In the genomic region with DNA sequence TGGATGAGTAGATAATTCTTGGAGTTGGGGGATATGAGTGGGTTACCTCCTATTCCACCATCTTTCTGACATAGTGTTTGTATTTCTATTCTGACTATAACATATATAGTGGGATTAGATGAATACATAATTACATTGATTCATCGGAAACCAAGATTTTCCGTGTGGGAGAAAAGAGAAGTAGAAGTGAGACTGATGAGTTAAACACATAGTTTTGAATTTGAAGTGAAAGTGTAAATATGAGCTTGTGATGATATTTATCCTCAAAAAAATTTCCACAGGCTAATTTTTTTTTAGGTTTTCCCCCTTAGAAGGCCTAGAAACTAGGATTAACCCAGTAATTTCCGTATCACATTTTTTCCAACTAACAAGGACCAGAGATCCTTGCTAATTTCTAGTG, we compare ENCODE assay signal across 21 cellular contexts.
"Had no signal": no experiment of that assay in that cellular context is flagged by ENCODE, and none has a peak within 500 bp of the region (broad histone marks: within the 10 kb centered on the region; RNA-seq: fewer than 3 reads in every experiment).

No MANE protein-coding gene starts in this region.

- DNase-seq: activated CD4-positive, alpha-beta T cell treated with anti-CD3 and anti-CD28 coated beads for 4 hours; activated CD4-positive, alpha-beta T cell treated with anti-CD3 and anti-CD28 coated beads, Interleukin-2, amount 50 U/mL, for 48 hours; activated CD4-positive, CD25-positive, alpha-beta regulatory T cell; activated CD8-positive, alpha-beta memory T cell treated with anti-CD3 and anti-CD28 coated beads, Interleukin-2, amount 50 U/mL, for 48 hours; activated naive CD4-positive, alpha-beta T cell; activated naive CD8-positive, alpha-beta T cell treated with anti-CD3 and anti-CD28 coated beads for 36 hours; activated T-cell treated with anti-CD3 and anti-CD28 coated beads, Interleukin-2, amount 50 U/mL, for 4 hours; heart left ventricle; left ventricle myocardium superior; mammary epithelial cell; midbrain; natural killer cell; small intestine; stimulated activated CD4-positive, alpha-beta T cell treated with anti-CD3 and anti-CD28 coated beads, Interleukin-2, amount 100 ng/mL, for 24 hours; trophoblast cell; uterus had no signal

- H3K27me3 ChIP-seq: heart left ventricle, uterus had no signal

- ATAC-seq: activated T-cell treated with anti-CD3 and anti-CD28 coated beads, Interleukin-2, amount 50 U/mL, for 4 hours; heart left ventricle; left ventricle myocardium superior; natural killer cell; sciatic nerve; stimulated activated effector memory CD8-positive, alpha-beta T cell treated with anti-CD3 and anti-CD28 coated beads, Interleukin-12 subunit alpha, Interleukin-12 subunit beta, amount 100 ng/mL, for 72 hours had no signal

- H3K27ac ChIP-seq: coronary artery, epithelial cell of prostate, heart left ventricle, uterus had no signal

- H3K4me3 ChIP-seq: coronary artery, heart left ventricle, uterus had no signal

- H3K27ac Mint-ChIP-seq: activated naive CD8-positive, alpha-beta T cell treated with anti-CD3 and anti-CD28 coated beads for 36 hours; activated T-helper 2 cell treated with anti-CD3 and anti-CD28 coated beads, Interferon-gamma antibody, Interleukin-2, Interleukin-4, amounts not matched to agents 10 μg/mL and 5 μg/mL and 100 μg/mL, durations not matched to agents 14 hours and 24 hours and 36 hours; natural killer cell; stimulated activated effector memory CD8-positive, alpha-beta T cell treated with anti-CD3 and anti-CD28 coated beads, Interleukin-12 subunit alpha, Interleukin-12 subunit beta, amount 100 ng/mL, for 72 hours had no signal

- H3K36me3 ChIP-seq: heart left ventricle, uterus had no signal

- H3K36me3 Mint-ChIP-seq: activated naive CD8-positive, alpha-beta T cell treated with anti-CD3 and anti-CD28 coated beads for 36 hours; natural killer cell had no signal

- H3K4me1 ChIP-seq: uterus had no signal

- H3K9me3 Mint-ChIP-seq: activated T-helper 2 cell treated with anti-CD3 and anti-CD28 coated beads, Interferon-gamma antibody, Interleukin-2, Interleukin-4, amounts not matched to agents 10 μg/mL and 5 μg/mL and 100 μg/mL, durations not matched to agents 14 hours and 24 hours and 36 hours had no signal

- H3K4me1 Mint-ChIP-seq: natural killer cell; stimulated activated effector memory CD8-positive, alpha-beta T cell treated with anti-CD3 and anti-CD28 coated beads, Interleukin-12 subunit alpha, Interleukin-12 subunit beta, amount 100 ng/mL, for 72 hours had no signal

- H3K4me3 Mint-ChIP-seq: activated naive CD8-positive, alpha-beta T cell treated with anti-CD3 and anti-CD28 coated beads for 36 hours; activated T-cell treated with anti-CD3 and anti-CD28 coated beads, Interleukin-2, amount 50 U/mL, for 4 hours; natural killer cell; stimulated activated effector memory CD8-positive, alpha-beta T cell treated with anti-CD3 and anti-CD28 coated beads, Interleukin-12 subunit alpha, Interleukin-12 subunit beta, amount 100 ng/mL, for 72 hours had no signal
